Comparison of ENCODE assay signal across 11 cellular contexts in genomic region chr1:2356911-2357845, GRCh38.
"Had no signal": no experiment of that assay in that cellular context is flagged by ENCODE, and none has a peak within 500 bp of the region (broad histone marks: within the 10 kb centered on the region; RNA-seq: fewer than 3 reads in every experiment).

No MANE protein-coding gene starts in this region.

- H3K4me1 Mint-ChIP-seq: activated CD4-positive, alpha-beta T cell treated with anti-CD3 and anti-CD28 coated beads, Interleukin-2, amount 10 ng/mL, durations not matched to agents 24 days and 14 days; activated naive CD8-positive, alpha-beta T cell treated with anti-CD3 and anti-CD28 coated beads, Interleukin-2, amount 10 ng/mL, durations not matched to agents 7 days and 5 days had no signal

- H3K4me1 ChIP-seq: foreskin keratinocyte, vagina had no signal

- H3K9me3 Mint-ChIP-seq: activated CD4-positive, alpha-beta T cell treated with anti-CD3 and anti-CD28 coated beads, Interleukin-2, amount 10 ng/mL, durations not matched to agents 24 days and 14 days; activated naive CD8-positive, alpha-beta T cell treated with anti-CD3 and anti-CD28 coated beads, Interleukin-2, amount 10 ng/mL, durations not matched to agents 7 days and 5 days had no signal

- H3K27me3 ChIP-seq: ascending aorta, heart right ventricle, vagina had no signal

- H3K9me3 ChIP-seq: ascending aorta, heart right ventricle, SK-N-SH, vagina had no signal

- H3K4me3 Mint-ChIP-seq: activated CD4-positive, alpha-beta T cell treated with anti-CD3 and anti-CD28 coated beads, Interleukin-2, amount 10 ng/mL, durations not matched to agents 24 days and 14 days; activated naive CD8-positive, alpha-beta T cell treated with anti-CD3 and anti-CD28 coated beads, Interleukin-2, amount 10 ng/mL, durations not matched to agents 7 days and 5 days; activated T-cell treated with anti-CD3 and anti-CD28 coated beads, Interleukin-2, amount 50 U/mL, for 24 hours had no signal

- H3K36me3 Mint-ChIP-seq: activated naive CD8-positive, alpha-beta T cell treated with anti-CD3 and anti-CD28 coated beads, Interleukin-2, amount 10 ng/mL, durations not matched to agents 7 days and 5 days had no signal

- H3K27ac ChIP-seq: ascending aorta, foreskin keratinocyte, heart right ventricle, vagina had no signal

- H3K36me3 ChIP-seq: ascending aorta, heart right ventricle, vagina had no signal

- H3K27ac Mint-ChIP-seq: activated CD4-positive, alpha-beta T cell treated with anti-CD3 and anti-CD28 coated beads, Interleukin-2, amount 10 ng/mL, durations not matched to agents 24 days and 14 days; activated naive CD8-positive, alpha-beta T cell treated with anti-CD3 and anti-CD28 coated beads, Interleukin-2, amount 10 ng/mL, durations not matched to agents 7 days and 5 days; activated T-cell treated with anti-CD3 and anti-CD28 coated beads, Interleukin-2, amount 50 U/mL, for 24 hours had no signal

- DNase-seq: activated CD4-positive, alpha-beta T cell treated with anti-CD3 and anti-CD28 coated beads, Interleukin-2, amount 10 ng/mL, durations not matched to agents 24 days and 14 days; activated effector memory CD4-positive, alpha-beta T cell treated with anti-CD3 and anti-CD28 coated beads, Interleukin-2, amount 50 U/mL, for 16 hours; activated naive CD8-positive, alpha-beta T cell treated with anti-CD3 and anti-CD28 coated beads, Interleukin-2, amount 10 ng/mL, durations not matched to agents 7 days and 5 days; activated T-cell treated with anti-CD3 and anti-CD28 coated beads, Interleukin-2, amount 50 U/mL, for 24 hours; foreskin keratinocyte; occipital lobe; SK-N-SH had no signal

- H3K27me3 Mint-ChIP-seq: activated CD4-positive, alpha-beta T cell treated with anti-CD3 and anti-CD28 coated beads, Interleukin-2, amount 10 ng/mL, durations not matched to agents 24 days and 14 days; activated naive CD8-positive, alpha-beta T cell treated with anti-CD3 and anti-CD28 coated beads, Interleukin-2, amount 10 ng/mL, durations not matched to agents 7 days and 5 days; activated T-cell treated with anti-CD3 and anti-CD28 coated beads, Interleukin-2, amount 50 U/mL, for 24 hours had no signal

- ATAC-seq: foreskin keratinocyte, heart right ventricle had no signal

- H3K4me3 ChIP-seq: ascending aorta, heart right ventricle, skin epidermis, vagina had no signal
